11 cellular contexts compared by ENCODE assay signal in genomic region chr1:25020851-25021585, GRCh38.
A peak's percentile ranks its signal among the peaks of the same experiment; 100 is the strongest.
DNase-seq lines count a peak whose midpoint lies in the region; ATAC-seq and TF ChIP-seq lines count a peak whose summit lies in the region.
"Had no signal": no experiment of that assay in that cellular context is flagged by ENCODE, and none has a peak within 500 bp of the region (broad histone marks: within the 10 kb centered on the region; RNA-seq: fewer than 3 reads in every experiment).

No MANE protein-coding gene starts in this region.

- H3K27ac ChIP-seq in SU-DHL-6 (ENCODE audit: low read depth, low read length) (peak overlapping the region; percentile 96), upper lobe of right lung (no peak overlapping the region), aorta (ENCODE audit: low read depth in 1 of 2, low read length in 2 of 2) (no peak overlapping the region)
- H3K27ac ChIP-seq in effector memory CD4-positive, alpha-beta T cell (ENCODE audit: insufficient read depth, low read length, poor library complexity, severe bottlenecking): peak overlapping the region; percentile 99

- no peaks in the 10 kb centered on the region for H3K36me3 Mint-ChIP-seq in stimulated activated naive CD8-positive, alpha-beta T cell treated with anti-CD3 and anti-CD28 coated beads, Interleukin-15, Interleukin-2, amounts not matched to agents 100 ng/mL and 50 ng/mL, for 24 hours (ENCODE audit: low read depth)

- peaks cover 66% of the 10 kb centered on the region for H3K4me1 ChIP-seq in effector memory CD4-positive, alpha-beta T cell (ENCODE audit: control insufficient read depth, insufficient read depth, low read length, poor library complexity, severe bottlenecking)
- H3K4me1 ChIP-seq in BE2C (no peaks in the 10 kb centered on the region), upper lobe of right lung (peaks cover 20% of the 10 kb centered on the region), aorta (ENCODE audit: control insufficient read depth in 1 of 2, insufficient read depth in 2 of 2, low read length in 2 of 2) (no peaks in the 10 kb centered on the region)

- no peak for DNase-seq in stimulated activated naive CD8-positive, alpha-beta T cell treated with anti-CD3 and anti-CD28 coated beads, Interleukin-15, Interleukin-2, amounts not matched to agents 100 U/mL and 50 U/mL, for 24 hours
- DNase-seq in effector memory CD4-positive, alpha-beta T cell: no peak
- DNase-seq in BE2C: no peak
- no peak for DNase-seq in upper lobe of right lung
- no peak for DNase-seq in aorta
- no peak for DNase-seq in NCI-H187 (lab: John Stamatoyannopoulos, UW)
- DNase-seq: H7, NCI-H1930, sigmoid colon had no signal

- no peak overlapping the region for H3K9ac ChIP-seq in SU-DHL-6 (ENCODE audit: low read length)

- no peaks in the 10 kb centered on the region for H3K9me2 ChIP-seq in SU-DHL-6 (replicated peaks; ENCODE audit: insufficient read depth, low read length)

- H3K4me1 Mint-ChIP-seq in stimulated activated naive CD8-positive, alpha-beta T cell treated with anti-CD3 and anti-CD28 coated beads, Interleukin-15, Interleukin-2, amounts not matched to agents 100 ng/mL and 50 ng/mL, for 24 hours (ENCODE audit: low read depth): peaks cover 87% of the 10 kb centered on the region

- no peaks in the 10 kb centered on the region for H3K79me2 ChIP-seq in SU-DHL-6 (ENCODE audit: insufficient read depth, low read length)

- no peak overlapping the region for H3K4me3 ChIP-seq in SU-DHL-6 (ENCODE audit: insufficient read depth, low read length, poor library complexity, severe bottlenecking)
- no peak overlapping the region for H3K4me3 ChIP-seq in effector memory CD4-positive, alpha-beta T cell (ENCODE audit: insufficient read depth, low read depth, low read length, poor library complexity, severe bottlenecking)
- H3K4me3 ChIP-seq in BE2C (ENCODE audit: low read depth, low read length): no peak overlapping the region
- H3K4me3 ChIP-seq in upper lobe of right lung: no peak overlapping the region
- H3K4me3 ChIP-seq in aorta (ENCODE audit: low read length in 2 of 2): no peak overlapping the region
- H3K4me3 ChIP-seq: sigmoid colon had no signal

- H3K27me3 Mint-ChIP-seq in stimulated activated naive CD8-positive, alpha-beta T cell treated with anti-CD3 and anti-CD28 coated beads, Interleukin-15, Interleukin-2, amounts not matched to agents 100 ng/mL and 50 ng/mL, for 24 hours: no peaks in the 10 kb centered on the region

- H3K36me3 ChIP-seq in SU-DHL-6 (ENCODE audit: low read length) (no peaks in the 10 kb centered on the region), BE2C (no peaks in the 10 kb centered on the region), upper lobe of right lung (no peaks in the 10 kb centered on the region), aorta (ENCODE audit: control insufficient read depth in 1 of 2, insufficient read depth in 2 of 2, low read length in 1 of 2) (no peaks in the 10 kb centered on the region)
- H3K36me3 ChIP-seq in effector memory CD4-positive, alpha-beta T cell (ENCODE audit: control insufficient read depth, insufficient read depth, low read length): no peaks in the 10 kb centered on the region
- H3K36me3 ChIP-seq: sigmoid colon had no signal

- no peak for TF ChIP-seq CTCF in SU-DHL-6 (IDR thresholded peaks at IDR 0.05; ENCODE audit: insufficient read depth, low read length, poor library complexity, severe bottlenecking)
- no peak for TF ChIP-seq CTCF in BE2C (IDR thresholded peaks at IDR 0.05; ENCODE audit: low read depth, low read length)
- TF ChIP-seq CTCF in upper lobe of right lung (IDR thresholded peaks at IDR 0.05): no peak

- peaks cover 15% of the 10 kb centered on the region for H3F3A ChIP-seq in SU-DHL-6 (ENCODE audit: insufficient read depth)

- peak overlapping the region; percentile 98 for H3K27ac Mint-ChIP-seq in stimulated activated naive CD8-positive, alpha-beta T cell treated with anti-CD3 and anti-CD28 coated beads, Interleukin-15, Interleukin-2, amounts not matched to agents 100 ng/mL and 50 ng/mL, for 24 hours

- H3K9me3 Mint-ChIP-seq in stimulated activated naive CD8-positive, alpha-beta T cell treated with anti-CD3 and anti-CD28 coated beads, Interleukin-15, Interleukin-2, amounts not matched to agents 100 ng/mL and 50 ng/mL, for 24 hours: no peaks in the 10 kb centered on the region

- H3K9me3 ChIP-seq in SU-DHL-6 (ENCODE audit: insufficient read depth, low read length) (no peaks in the 10 kb centered on the region), BE2C (no peaks in the 10 kb centered on the region), upper lobe of right lung (no peaks in the 10 kb centered on the region), aorta (ENCODE audit: control insufficient read depth, low read length) (no peaks in the 10 kb centered on the region)
- H3K9me3 ChIP-seq in effector memory CD4-positive, alpha-beta T cell (ENCODE audit: control insufficient read depth, low read length): no peaks in the 10 kb centered on the region
- H3K9me3 ChIP-seq: sigmoid colon had no signal

- peak overlapping the region; percentile 69 for H3K4me2 ChIP-seq in SU-DHL-6 (ENCODE audit: low read depth, low read length, poor library complexity, severe bottlenecking)

- intact Hi-C loops in upper lobe of right lung (cut with DNase I): no loop called here
- intact Hi-C loops in aorta (cut with DNase I): no loop called here

- no peak overlapping the region for H2AFZ ChIP-seq in SU-DHL-6 (ENCODE audit: low read depth, low read length, severe bottlenecking)

- no peak overlapping the region for H3K4me3 Mint-ChIP-seq in stimulated activated naive CD8-positive, alpha-beta T cell treated with anti-CD3 and anti-CD28 coated beads, Interleukin-15, Interleukin-2, amounts not matched to agents 100 ng/mL and 50 ng/mL, for 24 hours

- 81 to 84% methylated on average over 22 of the region's 22 CpGs for WGBS in aorta, 2 donors

- H4K20me1 ChIP-seq in SU-DHL-6 (ENCODE audit: low read depth, low read length): no peaks in the 10 kb centered on the region

- H3K27me3 ChIP-seq in SU-DHL-6 (ENCODE audit: low read length) (no peaks in the 10 kb centered on the region), BE2C (no peaks in the 10 kb centered on the region), upper lobe of right lung (no peaks in the 10 kb centered on the region), aorta (ENCODE audit: control insufficient read depth in 1 of 2, insufficient read depth in 2 of 2, low read length in 1 of 2) (no peaks in the 10 kb centered on the region)
- no peaks in the 10 kb centered on the region for H3K27me3 ChIP-seq in effector memory CD4-positive, alpha-beta T cell (replicated peaks; ENCODE audit: control insufficient read depth, insufficient read depth, low read length, poor library complexity, severe bottlenecking)
- H3K27me3 ChIP-seq: sigmoid colon had no signal

- no peak for ATAC-seq in stimulated activated naive CD8-positive, alpha-beta T cell treated with anti-CD3 and anti-CD28 coated beads, Interleukin-15, Interleukin-2, amounts not matched to agents 100 U/mL and 50 U/mL, for 24 hours
- ATAC-seq in upper lobe of right lung (no peak), aorta (ENCODE audit: low FRiP score) (no peak)

Comparison
In these comparisons a context has a peak if more than half of its experiments do, and no peak if none do; other contexts are left out.
1. H3K27ac ChIP-seq: peak in SU-DHL-6 (single experiment) and effector memory CD4-positive, alpha-beta T cell (single experiment); none in upper lobe of right lung (single experiment) and aorta (0 of 2).